ENCODE assay signal across 14 cellular contexts in genomic region chr5:74413403-74414060, GRCh38.
"Had no signal": no experiment of that assay in that cellular context is flagged by ENCODE, and none has a peak within 500 bp of the region (broad histone marks: within the 10 kb centered on the region; RNA-seq: fewer than 3 reads in every experiment).

No MANE protein-coding gene starts in this region.

- H3K27ac ChIP-seq: esophagus squamous epithelium, spleen, tibial artery had no signal

- ATAC-seq: activated CD4-positive, CD25-positive, alpha-beta regulatory T cell treated with anti-CD3 and anti-CD28 coated beads, Interleukin-2, amount 50 U/mL, for 24 hours; SK-N-SH treated with all-trans-retinoic acid at 6 μM for 48 hours; stimulated activated memory B cell treated with anti-CD40 and anti-IgM and Interleukin-4, amounts not matched to agents 10 μg/mL and 1 μg/mL and 100 μg/mL, for 72 hours; T-helper 17 cell had no signal

- H3K27me3 ChIP-seq: esophagus squamous epithelium, spleen, tibial artery had no signal

- DNase-seq: activated CD4-positive, alpha-beta T cell treated with anti-CD3 and anti-CD28 coated beads, Interleukin-2, amount 50 U/mL, for 4 hours; activated effector memory CD4-positive, alpha-beta T cell treated with Interleukin-2 at 50 U/mL for 16 hours; activated T-cell treated with anti-CD3 and anti-CD28 coated beads, Interleukin-2, amount 50 U/mL, for 1 hour; esophagus squamous epithelium; foreskin fibroblast; posterior cingulate gyrus; spleen; stimulated activated CD4-positive, alpha-beta T cell treated with anti-CD3 and anti-CD28 coated beads, Interleukin-1b, Interleukin-23, amount 100 ng/mL, for 48 hours; T-helper 17 cell; tibial artery had no signal

- H3K9me3 ChIP-seq: esophagus squamous epithelium, spleen, tibial artery had no signal

- H3K4me3 ChIP-seq: esophagus squamous epithelium, spleen, tibial artery had no signal

- H3K36me3 ChIP-seq: esophagus squamous epithelium, spleen, tibial artery had no signal

- H3K4me1 ChIP-seq: tibial artery had no signal

- FAIRE-seq: TTC549 had no signal
